23 cellular contexts compared by ENCODE assay signal in the genomic region with DNA sequence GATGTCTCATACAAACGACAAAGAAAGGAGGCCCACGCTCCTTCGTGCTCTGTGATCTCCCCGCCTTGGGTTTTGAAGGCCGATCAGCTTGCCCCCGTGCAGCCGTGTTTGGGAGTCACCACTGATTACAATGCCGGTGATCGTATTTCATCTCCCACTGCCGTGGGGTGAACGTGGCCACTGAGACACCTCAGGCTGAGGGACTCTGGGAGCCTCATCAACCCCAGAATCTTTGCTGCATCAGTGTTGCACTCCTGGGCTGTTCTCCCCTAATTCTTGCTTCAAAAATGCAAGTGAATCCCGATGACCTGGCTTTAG.
DNase-seq lines count a peak whose midpoint lies in the region; ATAC-seq and TF ChIP-seq lines count a peak whose summit lies in the region.
"Had no signal": no experiment of that assay in that cellular context is flagged by ENCODE, and none has a peak within 500 bp of the region (broad histone marks: within the 10 kb centered on the region; RNA-seq: fewer than 3 reads in every experiment).

No MANE protein-coding gene starts in this region.

- H3K27ac ChIP-seq in SK-N-SH (ENCODE audit: low read depth in 2 of 2, low read length in 1 of 2) (peak overlapping the region in 1 of 2 experiments; percentile 61; a peak in 1 of 4 replicates), SJCRH30 (peak overlapping the region; percentile 85), epithelial cell of prostate (peak overlapping the region; percentile 9)
- H3K27ac ChIP-seq: 22Rv1, upper lobe of left lung had no signal

- peaks cover 10% of the 10 kb centered on the region for H3F3A ChIP-seq in SK-N-SH (replicated peaks; ENCODE audit: insufficient read depth)

- TF ChIP-seq RAD21 in SK-N-SH (IDR thresholded peaks at IDR 0.05; ENCODE audit: low read length): no peak

- H3K36me3 ChIP-seq in SK-N-SH (replicated peaks in 1 of 2; ENCODE audit: control insufficient read depth in 1 of 2, insufficient read depth in 2 of 2, low read length in 1 of 2) (no peaks in the 10 kb centered on the region), SJCRH30 (no peaks in the 10 kb centered on the region)
- H3K36me3 ChIP-seq: upper lobe of left lung had no signal

- H3K9me3 ChIP-seq in SK-N-SH (no peaks in the 10 kb centered on the region), SJCRH30 (replicated peaks) (no peaks in the 10 kb centered on the region)
- H3K9me3 ChIP-seq: psoas muscle, upper lobe of left lung had no signal

- no peak overlapping the region for H3K9ac ChIP-seq in SK-N-SH

- H3K4me1 ChIP-seq in SK-N-SH (ENCODE audit: control insufficient read depth in 1 of 2, insufficient read depth in 2 of 2, low read depth in 1 of 2, low read length in 1 of 2) (peaks cover 2 to 16% of the 10 kb centered on the region in 2 experiments; a peak in 2 of 4 replicates), SJCRH30 (peaks cover 74% of the 10 kb centered on the region)

- H4K20me1 ChIP-seq in SK-N-SH (ENCODE audit: insufficient read depth): no peaks in the 10 kb centered on the region

- no peak for TF ChIP-seq EP300 in SK-N-SH (IDR thresholded peaks at IDR 0.05; ENCODE audit: borderline replicate concordance in 1 of 2, low read depth in 1 of 2, low read length in 1 of 2)

- no peaks in the 10 kb centered on the region for H3K9me3 Mint-ChIP-seq in CD14-positive monocyte
- H3K9me3 Mint-ChIP-seq: activated naive CD8-positive, alpha-beta T cell treated with anti-CD3 and anti-CD28 coated beads, Interleukin-2, amount 50 U/mL, for 24 hours; activated T-cell treated with anti-CD3 and anti-CD28 coated beads, Interleukin-2, amount 50 U/mL, for 4 hours; CD4-positive, CD25-positive, alpha-beta regulatory T cell; central memory CD8-positive, alpha-beta T cell; natural killer cell treated with Interleukin-12 subunit alpha and Interleukin-12 subunit beta and Interleukin-15 and Interleukin-18, amount 100 ng/mL, for 72 hours; stimulated activated effector memory CD8-positive, alpha-beta T cell treated with anti-CD3 and anti-CD28 coated beads, Interleukin-12 subunit alpha, Interleukin-12 subunit beta, amount 100 ng/mL, for 72 hours had no signal

- WGBS in SK-N-SH (ENCODE audit: low lambda C conversion rate): 74% methylated on average over 12 of the region's 12 CpGs

- POLR2A ChIA-PET in SK-N-SH (lab: Yijun Ruan, JAX): no interaction called here

- no peaks in the 10 kb centered on the region for H3K79me2 ChIP-seq in SK-N-SH (ENCODE audit: insufficient read depth)

- H3K4me1 Mint-ChIP-seq in CD14-positive monocyte: peaks cover 10% of the 10 kb centered on the region
- H3K4me1 Mint-ChIP-seq: CD4-positive, CD25-positive, alpha-beta regulatory T cell; central memory CD8-positive, alpha-beta T cell had no signal

- H2AFZ ChIP-seq in SK-N-SH (ENCODE audit: low read depth): no peak overlapping the region

- no peak overlapping the region for H3K4me3 Mint-ChIP-seq in CD14-positive monocyte
- H3K4me3 Mint-ChIP-seq: activated naive CD8-positive, alpha-beta T cell treated with anti-CD3 and anti-CD28 coated beads, Interleukin-2, amount 50 U/mL, for 24 hours; activated T-cell treated with anti-CD3 and anti-CD28 coated beads, Interleukin-2, amount 50 U/mL, for 4 hours; CD4-positive, CD25-positive, alpha-beta regulatory T cell; central memory CD8-positive, alpha-beta T cell; stimulated activated effector memory CD8-positive, alpha-beta T cell treated with anti-CD3 and anti-CD28 coated beads, Interleukin-12 subunit alpha, Interleukin-12 subunit beta, amount 100 ng/mL, for 72 hours had no signal

- DNase-seq in SK-N-SH (no peak), SJCRH30 (no peak), epithelial cell of prostate (ENCODE audit: low read depth, low spot score) (no peak), kidney tubule cell (ENCODE audit: low spot score) (no peak), islet precursor cell (no peak), CD14-positive monocyte (ENCODE audit: low spot score) (no peak)
- DNase-seq: activated T-cell treated with anti-CD3 and anti-CD28 coated beads, Interleukin-2, amount 50 U/mL, for 4 hours; KG1; midbrain; MM.1S; NCI-H2029; NCI-H524 treated with DMSO at 0.1 percent for 48 hours; psoas muscle; substantia nigra had no signal

- no peaks in the 10 kb centered on the region for H3K27me3 ChIP-seq in SK-N-SH (ENCODE audit: insufficient read depth)
- H3K27me3 ChIP-seq in SJCRH30: no peaks in the 10 kb centered on the region
- H3K27me3 ChIP-seq: upper lobe of left lung had no signal

- CTCF ChIA-PET in SK-N-SH (lab: Yijun Ruan, JAX): interaction anchor here (9.0 kb wide), 1 partner anchor 134 kb away, joined by 117 read pairs; no protein-coding TSS in a partner anchor

- 0 out of 2 replicates have a peak overlapping the region, but pooled peaks have one; percentile 30 for H3K4me2 ChIP-seq in SK-N-SH

- ATAC-seq in SK-N-SH treated with all-trans-retinoic acid at 6 μM for 48 hours (no peak), GM19023 (IDR thresholded peaks at IDR 0.05; ENCODE audit: unreplicated experiment) (no peak)

- peak overlapping the region in 1 of 7 donors; percentile 44 for H3K27ac Mint-ChIP-seq in CD14-positive monocyte
- H3K27ac Mint-ChIP-seq: activated naive CD8-positive, alpha-beta T cell treated with anti-CD3 and anti-CD28 coated beads, Interleukin-2, amount 50 U/mL, for 24 hours; CD4-positive, CD25-positive, alpha-beta regulatory T cell; natural killer cell treated with Interleukin-12 subunit alpha and Interleukin-12 subunit beta and Interleukin-15 and Interleukin-18, amount 100 ng/mL, for 72 hours had no signal

- peaks cover 0 to 5% (median 0%) of the 10 kb centered on the region in 3 donors for H3K27me3 Mint-ChIP-seq in CD14-positive monocyte (ENCODE audit: low read depth in 3 of 3)
- H3K27me3 Mint-ChIP-seq: activated naive CD8-positive, alpha-beta T cell treated with anti-CD3 and anti-CD28 coated beads, Interleukin-2, amount 50 U/mL, for 24 hours; central memory CD8-positive, alpha-beta T cell had no signal

- intact Hi-C loops in CD14-positive monocyte (cut with micrococcal nuclease): loop anchor here in 1 of 2 donors (10.0 kb wide), 1 partner anchor 131 kb away; no protein-coding TSS in a partner anchor

- no peak overlapping the region for H3K4me3 ChIP-seq in SK-N-SH (ENCODE audit: low read depth in 2 of 2, low read length in 1 of 2)
- no peak overlapping the region for H3K4me3 ChIP-seq in SJCRH30
- H3K4me3 ChIP-seq: psoas muscle, upper lobe of left lung had no signal

- TF ChIP-seq CTCF in SK-N-SH (IDR thresholded peaks at IDR 0.05) (no peak), CD14-positive monocyte (IDR thresholded peaks at IDR 0.05) (no peak)

- H3K36me3 Mint-ChIP-seq in CD14-positive monocyte: no peaks in the 10 kb centered on the region
- H3K36me3 Mint-ChIP-seq: CD4-positive, CD25-positive, alpha-beta regulatory T cell; natural killer cell treated with Interleukin-12 subunit alpha and Interleukin-12 subunit beta and Interleukin-15 and Interleukin-18, amount 100 ng/mL, for 72 hours; stimulated activated effector memory CD8-positive, alpha-beta T cell treated with anti-CD3 and anti-CD28 coated beads, Interleukin-12 subunit alpha, Interleukin-12 subunit beta, amount 100 ng/mL, for 72 hours had no signal

- no peaks in the 10 kb centered on the region for H3K9me2 ChIP-seq in SK-N-SH

TF ChIP-seq in SK-N-SH, 30 proteins besides CTCF, POLR2A, EP300 and RAD21 (continues in another document):
- TF ChIP-seq EZH2phosphoT487 (IDR thresholded peaks at IDR 0.05; ENCODE audit: borderline replicate concordance, low read depth) (no peak), MXI1 (IDR thresholded peaks at IDR 0.05; ENCODE audit: low read depth, low read length) (no peak), YY1 (IDR thresholded peaks at IDR 0.05; ENCODE audit: low read depth) (no peak), RXRA (IDR thresholded peaks at IDR 0.05; ENCODE audit: borderline replicate concordance, low read depth) (no peak), TAF1 (IDR thresholded peaks at IDR 0.05; ENCODE audit: borderline replicate concordance, low read depth, low read length) (no peak), NRF1 (IDR thresholded peaks at IDR 0.05; ENCODE audit: low read depth, low read length) (no peak), RCOR1 (IDR thresholded peaks at IDR 0.05; ENCODE audit: low read length) (no peak)
- TF ChIP-seq, protein P1, sequence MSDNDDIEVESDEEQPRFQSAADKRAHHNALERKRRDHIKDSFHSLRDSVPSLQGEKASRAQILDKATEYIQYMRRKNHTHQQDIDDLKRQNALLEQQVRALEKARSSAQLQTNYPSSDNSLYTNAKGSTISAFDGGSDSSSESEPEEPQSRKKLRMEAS (IDR thresholded peaks at IDR 0.05; ENCODE audit: low read depth): no peak
- TF ChIP-seq, protein P2, sequence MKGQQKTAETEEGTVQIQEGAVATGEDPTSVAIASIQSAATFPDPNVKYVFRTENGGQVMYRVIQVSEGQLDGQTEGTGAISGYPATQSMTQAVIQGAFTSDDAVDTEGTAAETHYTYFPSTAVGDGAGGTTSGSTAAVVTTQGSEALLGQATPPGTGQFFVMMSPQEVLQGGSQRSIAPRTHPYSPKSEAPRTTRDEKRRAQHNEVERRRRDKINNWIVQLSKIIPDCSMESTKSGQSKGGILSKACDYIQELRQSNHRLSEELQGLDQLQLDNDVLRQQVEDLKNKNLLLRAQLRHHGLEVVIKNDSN (IDR thresholded peaks at IDR 0.05; ENCODE audit: borderline replicate concordance, low read depth): no peak

TF ChIP-seq in SK-N-SH treated with all-trans-retinoic acid at 6 μM for 48 hours, 23 proteins besides CTCF, POLR2A, EP300 and RAD21 (continues in another document):
- TF ChIP-seq ZFP3 (CRISPR knock-in tag; IDR thresholded peaks at IDR 0.05) (no peak), GLIS3 (CRISPR knock-in tag; IDR thresholded peaks at IDR 0.05) (no peak)
- TF ChIP-seq, protein P3, sequence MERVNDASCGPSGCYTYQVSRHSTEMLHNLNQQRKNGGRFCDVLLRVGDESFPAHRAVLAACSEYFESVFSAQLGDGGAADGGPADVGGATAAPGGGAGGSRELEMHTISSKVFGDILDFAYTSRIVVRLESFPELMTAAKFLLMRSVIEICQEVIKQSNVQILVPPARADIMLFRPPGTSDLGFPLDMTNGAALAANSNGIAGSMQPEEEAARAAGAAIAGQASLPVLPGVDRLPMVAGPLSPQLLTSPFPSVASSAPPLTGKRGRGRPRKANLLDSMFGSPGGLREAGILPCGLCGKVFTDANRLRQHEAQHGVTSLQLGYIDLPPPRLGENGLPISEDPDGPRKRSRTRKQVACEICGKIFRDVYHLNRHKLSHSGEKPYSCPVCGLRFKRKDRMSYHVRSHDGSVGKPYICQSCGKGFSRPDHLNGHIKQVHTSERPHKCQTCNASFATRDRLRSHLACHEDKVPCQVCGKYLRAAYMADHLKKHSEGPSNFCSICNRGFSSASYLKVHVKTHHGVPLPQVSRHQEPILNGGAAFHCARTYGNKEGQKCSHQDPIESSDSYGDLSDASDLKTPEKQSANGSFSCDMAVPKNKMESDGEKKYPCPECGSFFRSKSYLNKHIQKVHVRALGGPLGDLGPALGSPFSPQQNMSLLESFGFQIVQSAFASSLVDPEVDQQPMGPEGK (CRISPR knock-in tag; IDR thresholded peaks at IDR 0.05; ENCODE audit: borderline replicate concordance): no peak
